1 cellular context compared by ENCODE assay signal in the genomic region with DNA sequence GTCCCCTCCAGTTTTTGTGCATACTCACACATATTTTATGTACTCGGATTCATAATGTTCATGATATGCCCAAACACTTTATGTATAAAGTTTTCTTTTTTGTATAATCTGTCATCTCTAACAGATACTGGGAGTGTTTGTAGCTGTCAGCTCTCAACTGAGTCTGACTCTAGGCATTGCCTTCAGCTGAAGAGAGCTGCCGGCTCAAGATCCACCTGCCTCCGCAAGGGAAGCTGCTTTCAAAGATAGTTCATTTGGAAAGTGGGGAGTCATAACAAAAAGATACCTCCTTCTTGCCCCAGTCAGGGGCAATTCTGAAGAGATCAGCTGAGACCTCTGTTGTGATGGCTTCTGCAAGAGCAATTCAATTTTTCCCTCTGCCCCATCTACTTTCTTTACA.
TF ChIP-seq lines count a peak whose summit lies in the region.

No MANE protein-coding gene starts in this region.

TF ChIP-seq in WTC11, 78 proteins besides CTCF, POLR2A, EP300 and RAD21 (continued from another document):
- TF ChIP-seq, protein P1, sequence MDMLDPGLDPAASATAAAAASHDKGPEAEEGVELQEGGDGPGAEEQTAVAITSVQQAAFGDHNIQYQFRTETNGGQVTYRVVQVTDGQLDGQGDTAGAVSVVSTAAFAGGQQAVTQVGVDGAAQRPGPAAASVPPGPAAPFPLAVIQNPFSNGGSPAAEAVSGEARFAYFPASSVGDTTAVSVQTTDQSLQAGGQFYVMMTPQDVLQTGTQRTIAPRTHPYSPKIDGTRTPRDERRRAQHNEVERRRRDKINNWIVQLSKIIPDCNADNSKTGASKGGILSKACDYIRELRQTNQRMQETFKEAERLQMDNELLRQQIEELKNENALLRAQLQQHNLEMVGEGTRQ (CRISPR knock-in tag; IDR thresholded peaks at IDR 0.05), result no peak
- no peak for TF ChIP-seq ETV6 (CRISPR knock-in tag; IDR thresholded peaks at IDR 0.05)
- TF ChIP-seq, protein P2, sequence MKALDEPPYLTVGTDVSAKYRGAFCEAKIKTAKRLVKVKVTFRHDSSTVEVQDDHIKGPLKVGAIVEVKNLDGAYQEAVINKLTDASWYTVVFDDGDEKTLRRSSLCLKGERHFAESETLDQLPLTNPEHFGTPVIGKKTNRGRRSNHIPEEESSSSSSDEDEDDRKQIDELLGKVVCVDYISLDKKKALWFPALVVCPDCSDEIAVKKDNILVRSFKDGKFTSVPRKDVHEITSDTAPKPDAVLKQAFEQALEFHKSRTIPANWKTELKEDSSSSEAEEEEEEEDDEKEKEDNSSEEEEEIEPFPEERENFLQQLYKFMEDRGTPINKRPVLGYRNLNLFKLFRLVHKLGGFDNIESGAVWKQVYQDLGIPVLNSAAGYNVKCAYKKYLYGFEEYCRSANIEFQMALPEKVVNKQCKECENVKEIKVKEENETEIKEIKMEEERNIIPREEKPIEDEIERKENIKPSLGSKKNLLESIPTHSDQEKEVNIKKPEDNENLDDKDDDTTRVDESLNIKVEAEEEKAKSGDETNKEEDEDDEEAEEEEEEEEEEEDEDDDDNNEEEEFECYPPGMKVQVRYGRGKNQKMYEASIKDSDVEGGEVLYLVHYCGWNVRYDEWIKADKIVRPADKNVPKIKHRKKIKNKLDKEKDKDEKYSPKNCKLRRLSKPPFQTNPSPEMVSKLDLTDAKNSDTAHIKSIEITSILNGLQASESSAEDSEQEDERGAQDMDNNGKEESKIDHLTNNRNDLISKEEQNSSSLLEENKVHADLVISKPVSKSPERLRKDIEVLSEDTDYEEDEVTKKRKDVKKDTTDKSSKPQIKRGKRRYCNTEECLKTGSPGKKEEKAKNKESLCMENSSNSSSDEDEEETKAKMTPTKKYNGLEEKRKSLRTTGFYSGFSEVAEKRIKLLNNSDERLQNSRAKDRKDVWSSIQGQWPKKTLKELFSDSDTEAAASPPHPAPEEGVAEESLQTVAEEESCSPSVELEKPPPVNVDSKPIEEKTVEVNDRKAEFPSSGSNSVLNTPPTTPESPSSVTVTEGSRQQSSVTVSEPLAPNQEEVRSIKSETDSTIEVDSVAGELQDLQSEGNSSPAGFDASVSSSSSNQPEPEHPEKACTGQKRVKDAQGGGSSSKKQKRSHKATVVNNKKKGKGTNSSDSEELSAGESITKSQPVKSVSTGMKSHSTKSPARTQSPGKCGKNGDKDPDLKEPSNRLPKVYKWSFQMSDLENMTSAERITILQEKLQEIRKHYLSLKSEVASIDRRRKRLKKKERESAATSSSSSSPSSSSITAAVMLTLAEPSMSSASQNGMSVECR (CRISPR knock-in tag; IDR thresholded peaks at IDR 0.05; ENCODE audit: borderline replicate concordance), result no peak
- TF ChIP-seq, protein P3, sequence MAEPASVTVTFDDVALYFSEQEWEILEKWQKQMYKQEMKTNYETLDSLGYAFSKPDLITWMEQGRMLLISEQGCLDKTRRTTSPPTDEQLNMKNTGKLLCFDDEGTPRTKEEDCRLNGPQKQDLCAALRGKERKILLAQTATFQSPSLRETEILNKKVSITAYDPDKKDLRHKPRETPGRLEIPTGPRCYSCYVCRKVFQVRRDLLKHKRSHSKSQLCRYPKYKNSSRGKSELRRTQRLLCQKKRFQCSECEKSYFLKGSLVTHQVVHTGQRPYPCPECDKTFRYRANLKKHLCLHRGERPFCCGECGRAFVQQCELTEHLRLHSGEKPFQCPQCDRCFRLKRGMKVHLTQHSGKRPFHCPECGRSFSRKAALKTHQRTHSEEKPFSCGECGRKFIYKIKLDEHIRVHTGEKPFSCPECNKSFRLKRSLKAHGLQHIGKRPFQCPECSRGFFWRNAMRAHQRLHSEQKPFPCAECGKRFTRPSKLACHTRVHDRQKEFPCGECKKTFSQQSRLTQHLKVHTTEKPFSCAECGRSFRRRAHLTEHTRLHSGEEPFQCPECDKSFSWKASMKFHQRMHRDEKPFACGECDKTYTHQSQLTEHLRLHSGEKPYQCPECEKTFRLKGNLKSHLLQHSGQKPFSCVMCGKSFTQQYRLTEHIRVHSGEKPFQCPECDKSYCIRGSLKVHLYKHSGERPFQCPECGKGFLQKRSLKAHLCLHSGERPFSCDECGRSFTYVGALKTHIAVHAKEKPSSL (CRISPR knock-in tag; conservative IDR thresholded peaks at IDR 0.05), result no peak
TF ChIP-seq in WTC11: peak in this region for 0.
